ENCODE assay signal across 8 cellular contexts in genomic region chr2:48448274-48449061, GRCh38. TPM values are rescaled to one million over a fixed set of nuclear protein-coding genes. Genes with fewer than 3 reads are reported as not detected.
A peak's percentile ranks its signal among the peaks of the same experiment; 100 is the strongest.
DNase-seq lines count a peak whose midpoint lies in the region; ATAC-seq, FAIRE-seq and TF ChIP-seq lines count a peak whose summit lies in the region.

No MANE protein-coding gene starts in this region.

- CTCF ChIA-PET in A549 (lab: Yijun Ruan, JAX) = interaction anchor here (1.5 to 3.5 kb wide), 3 partner anchors 9 to 22 kb away, joined by 3 to 17 read pairs (median 5); no protein-coding TSS in a partner anchor
- CTCF ChIA-PET in Calu3 (lab: Charles Lee) = interaction anchor here (0.5 to 1.2 kb wide), 4 partner anchors 23 to 1139 kb away, joined by 3 to 16 read pairs (median 4); no protein-coding TSS in a partner anchor

- no peaks in the 10 kb centered on the region for H3K9me2 ChIP-seq in hepatocyte (replicated peaks; ENCODE audit: insufficient read depth)

- no peak for FAIRE-seq in A549 (lab: Jason Lieb, UNC)

- H3K4me1 Mint-ChIP-seq in nephron progenitor cell (peaks cover 24% of the 10 kb centered on the region), Calu3 (ENCODE audit: low read depth, unreplicated experiment) (peaks cover 9% of the 10 kb centered on the region)

- H3K27me3 ChIP-seq in WERI-Rb-1 (ENCODE audit: insufficient read depth, low read depth, severe bottlenecking) (no peaks in the 10 kb centered on the region), hepatocyte (no peaks in the 10 kb centered on the region), transverse colon (no peaks in the 10 kb centered on the region)

- intact Hi-C loops in transverse colon (cut with DNase I; ENCODE audit: low total_unique reads) (no loop called here), Calu3 (cut with micrococcal nuclease; ENCODE audit: unreplicated experiment) (no loop called here)

- H3K27ac Mint-ChIP-seq in nephron progenitor cell (no peak overlapping the region), Calu3 (ENCODE audit: unreplicated experiment) (no peak overlapping the region)

- POLR2A ChIA-PET in A549 (lab: Yijun Ruan, JAX) = interaction anchor here (0.6 kb wide), 1 partner anchor 9 kb away, joined by 5 read pairs; no protein-coding TSS in a partner anchor

- H3K36me3 ChIP-seq in WERI-Rb-1 = no peaks in the 10 kb centered on the region
- H3K36me3 ChIP-seq in hepatocyte (replicated peaks; ENCODE audit: insufficient read depth, low read depth) = no peaks in the 10 kb centered on the region
- peaks cover 0 to 8% (median 0%) of the 10 kb centered on the region in 4 donors for H3K36me3 ChIP-seq in transverse colon

- DNase-seq in A549 (ENCODE audit: low read depth in 1 of 2, low spot score in 1 of 2) (no peak), WERI-Rb-1 (no peak), hepatocyte (ENCODE audit: low spot score) (no peak), transverse colon (no peak), nephron progenitor cell (no peak), Calu3 (no peak)

- in situ Hi-C loops in transverse colon (cut with MboI; ENCODE audit: low pct_ligation_motif_present in 1 of 4, low pct_unique_long_range_greater_than_20kb in 1 of 4, low sequenced_read_pairs in 3 of 4) = no loop called here

- H3K4me1 ChIP-seq in A549 (0 out of 3 replicates have a peak, but pooled peaks cover 3% of the 10 kb centered on the region), hepatocyte (ENCODE audit: insufficient read depth) (peaks cover 36% of the 10 kb centered on the region), transverse colon (peaks cover 0 to 27% (median 9%) of the 10 kb centered on the region in 4 donors)

- H3K27ac ChIP-seq in A549 = no peak overlapping the region
- H3K27ac ChIP-seq in WERI-Rb-1 = peak overlapping the region; percentile 75
- H3K27ac ChIP-seq in hepatocyte = peak overlapping the region; percentile 57
- peak overlapping the region in 3 of 4 donors; percentile 22 to 46 (median 27) for H3K27ac ChIP-seq in transverse colon

- no peak for TF ChIP-seq RAD21 in A549 (conservative IDR thresholded peaks at IDR 0.05 in 1 of 2, IDR thresholded peaks at IDR 0.05 in 1 of 2)

- H3K9me3 ChIP-seq in A549 = no peaks in the 10 kb centered on the region
- H3K9me3 ChIP-seq in WERI-Rb-1 (ENCODE audit: severe bottlenecking) = no peaks in the 10 kb centered on the region
- H3K9me3 ChIP-seq in hepatocyte (ENCODE audit: low read depth) = no peaks in the 10 kb centered on the region
- no peaks in the 10 kb centered on the region for H3K9me3 ChIP-seq in transverse colon

- no peak overlapping the region for H2AFZ ChIP-seq in hepatocyte

- WGBS in A549 (ENCODE audit: missing lambda C conversion rate) = 66% methylated on average over 4 of the region's 5 CpGs
- 45% methylated on average over 5 of the region's 5 CpGs for WGBS in hepatocyte (ENCODE audit: low lambda C conversion rate, missing lambda C conversion rate)
- 22 to 48% methylated on average over 4 to 5 of the region's 5 CpGs for WGBS in transverse colon (ENCODE audit: low coverage in 1 of 2), 2 donors

- H3K4me3 ChIP-seq in A549 (no peak overlapping the region), WERI-Rb-1 (ENCODE audit: low read depth, low read length) (no peak overlapping the region), hepatocyte (no peak overlapping the region), transverse colon (no peak overlapping the region)

- H3K36me3 Mint-ChIP-seq in nephron progenitor cell (ENCODE audit: low read depth) = peaks cover 14% of the 10 kb centered on the region
- H3K36me3 Mint-ChIP-seq in Calu3 (ENCODE audit: insufficient read depth, unreplicated experiment) = no peaks in the 10 kb centered on the region

- H3K4me2 ChIP-seq in A549 (0 out of 3 replicates have a peak overlapping the region, but pooled peaks have one; percentile 8), hepatocyte (peak overlapping the region; percentile 37)

- no peaks in the 10 kb centered on the region for H3K27me3 Mint-ChIP-seq in nephron progenitor cell (ENCODE audit: low read depth, poor library complexity)
- no peaks in the 10 kb centered on the region for H3K27me3 Mint-ChIP-seq in Calu3 (ENCODE audit: unreplicated experiment)

- H3K4me3 Mint-ChIP-seq in nephron progenitor cell = no peak overlapping the region
- H3K4me3 Mint-ChIP-seq in Calu3 (ENCODE audit: low read depth, unreplicated experiment) = no peak overlapping the region

- H3K79me2 ChIP-seq in hepatocyte = peaks cover 64% of the 10 kb centered on the region

- TF ChIP-seq CTCF in A549 (IDR thresholded peaks at IDR 0.05) = no peak
- TF ChIP-seq CTCF in WERI-Rb-1 (IDR thresholded peaks at IDR 0.05; ENCODE audit: low read depth, low read length) = no peak
- no peak for TF ChIP-seq CTCF in hepatocyte (IDR thresholded peaks at IDR 0.05; ENCODE audit: poor library complexity)
- TF ChIP-seq CTCF in transverse colon (IDR thresholded peaks at IDR 0.05) = no peak
- TF ChIP-seq CTCF in nephron progenitor cell (IDR thresholded peaks at IDR 0.05) = no peak
- TF ChIP-seq CTCF in Calu3 (IDR thresholded peaks at IDR 0.05; ENCODE audit: unreplicated experiment) = no peak

- TF ChIP-seq EP300 in A549 (IDR thresholded peaks at IDR 0.05) (no peak), transverse colon (IDR thresholded peaks at IDR 0.05; ENCODE audit: low read depth) (no peak)

- H4K20me1 ChIP-seq in hepatocyte (ENCODE audit: insufficient read depth, poor library complexity, severe bottlenecking) = no peaks in the 10 kb centered on the region

- no peaks in the 10 kb centered on the region for H3K9me3 Mint-ChIP-seq in nephron progenitor cell
- no peaks in the 10 kb centered on the region for H3K9me3 Mint-ChIP-seq in Calu3 (ENCODE audit: low read depth, unreplicated experiment)

- no TSS peak for BruUV-seq in Calu3 (replicated peaks; lab: Mats Ljungman, UMichigan)

- ATAC-seq in A549 = no peak
- peak; percentile 52 for ATAC-seq in GM18867 (IDR thresholded peaks at IDR 0.05; ENCODE audit: unreplicated experiment)
- peak; percentile 39 for ATAC-seq in HG03196 (IDR thresholded peaks at IDR 0.05; ENCODE audit: unreplicated experiment)

- TF ChIP-seq POLR2A in A549 (IDR thresholded peaks at IDR 0.05; ENCODE audit: low read length) = no peak
- no peak for TF ChIP-seq POLR2A in transverse colon (IDR thresholded peaks at IDR 0.05)

TF ChIP-seq in A549, 52 proteins besides CTCF, POLR2A, EP300 and RAD21:
- no peak for TF ChIP-seq HOXB13 (CRISPR knock-in tag; IDR thresholded peaks at IDR 0.05; ENCODE audit: low read depth)
- no peak for TF ChIP-seq HMGXB4 (CRISPR knock-in tag; IDR thresholded peaks at IDR 0.05; ENCODE audit: borderline replicate concordance)
- no peak for TF ChIP-seq NR3C1 (IDR thresholded peaks at IDR 0.05)
- TF ChIP-seq ESRRA (IDR thresholded peaks at IDR 0.05; ENCODE audit: borderline replicate concordance, low read length) = no peak
- TF ChIP-seq, protein P1, sequence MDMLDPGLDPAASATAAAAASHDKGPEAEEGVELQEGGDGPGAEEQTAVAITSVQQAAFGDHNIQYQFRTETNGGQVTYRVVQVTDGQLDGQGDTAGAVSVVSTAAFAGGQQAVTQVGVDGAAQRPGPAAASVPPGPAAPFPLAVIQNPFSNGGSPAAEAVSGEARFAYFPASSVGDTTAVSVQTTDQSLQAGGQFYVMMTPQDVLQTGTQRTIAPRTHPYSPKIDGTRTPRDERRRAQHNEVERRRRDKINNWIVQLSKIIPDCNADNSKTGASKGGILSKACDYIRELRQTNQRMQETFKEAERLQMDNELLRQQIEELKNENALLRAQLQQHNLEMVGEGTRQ (IDR thresholded peaks at IDR 0.05) = no peak
- TF ChIP-seq HOXA7 (CRISPR knock-in tag; IDR thresholded peaks at IDR 0.05) = no peak
- no peak for TF ChIP-seq ZSCAN20 (CRISPR knock-in tag; IDR thresholded peaks at IDR 0.05)
- TF ChIP-seq EHF (CRISPR knock-in tag; IDR thresholded peaks at IDR 0.05) = no peak
- TF ChIP-seq CBX8 (IDR thresholded peaks at IDR 0.05) = no peak
- TF ChIP-seq RNF2 (IDR thresholded peaks at IDR 0.05; ENCODE audit: borderline replicate concordance, low read depth) = no peak
- no peak for TF ChIP-seq MAFK (IDR thresholded peaks at IDR 0.05; ENCODE audit: partially characterized antibody)
- no peak for TF ChIP-seq BHLHE40 (IDR thresholded peaks at IDR 0.05; ENCODE audit: low read depth, low read length)
- TF ChIP-seq FOSB (CRISPR knock-in tag; IDR thresholded peaks at IDR 0.05) = no peak
- no peak for TF ChIP-seq HES2 (IDR thresholded peaks at IDR 0.05)
- TF ChIP-seq RFX5 (IDR thresholded peaks at IDR 0.05) = no peak
- no peak for TF ChIP-seq HOXB5 (CRISPR knock-in tag; IDR thresholded peaks at IDR 0.05)
- no peak for TF ChIP-seq KDM5A (IDR thresholded peaks at IDR 0.05)
- TF ChIP-seq ZC3H11A (IDR thresholded peaks at IDR 0.05) = no peak

RNA-seq across cellular contexts. Expression of gene PPP1R21, which starts 7.9 kb away (rescaled TPM):
- 26.8 and 43.8 TPM in 2 replicates for polyA plus RNA-seq in A549 (2011; rRNA removed)
- polyA plus RNA-seq in A549 (2012; cell fraction: cytosol; rRNA removed) = 7.7 and 9.3 TPM in 2 replicates
- polyA plus RNA-seq in A549 (2012; cell fraction: nucleus; rRNA removed) = 5.7 and 13.1 TPM in 2 replicates
- 14.3 to 14.7 TPM (median 14.3 TPM) in 3 replicates for polyA plus RNA-seq in A549 (2017; fragmentation: RNase III; extraction: RNeasy Plus Mini Kit Qiagen cat#74134 plus additional on column Dnase treatment)
- polyA minus RNA-seq in A549 (2011; rRNA and poly(A)+ RNA removed) = 10.1 and 20.9 TPM in 2 replicates
- total RNA-seq in hepatocyte = 28.8 and 32.9 TPM in 2 replicates
- 25.0 and 26.2 TPM in 2 replicates for polyA plus RNA-seq in hepatocyte
- total RNA-seq in transverse colon = 100 to 1,000 TPM in 1 of 4 donors, 10 to 100 TPM in 3; 30.3 to 101 (median 46.1) TPM
- 24.7 and 26.4 TPM in 2 replicates for total RNA-seq in Calu3 (2022)

Comparison
In these comparisons a context has a peak if more than half of its experiments do, and no peak if none do; other contexts are left out.
1. ATAC-seq: peak in GM18867 (single experiment) and HG03196 (single experiment); none in A549 (0 of 2).
2. H3K27ac ChIP-seq: peak in WERI-Rb-1 (single experiment), hepatocyte (single experiment) and transverse colon (3 of 4); none in A549 (0 of 2).